8 cellular contexts compared by ENCODE assay signal in genomic region chr2:177758591-177759371, GRCh38.
A peak's percentile ranks its signal among the peaks of the same experiment; 100 is the strongest.
DNase-seq lines count a peak whose midpoint lies in the region; ATAC-seq and TF ChIP-seq lines count a peak whose summit lies in the region.

No MANE protein-coding gene starts in this region.

- H2AFZ ChIP-seq in parathyroid adenoma: peak overlapping the region; percentile 68

- ATAC-seq in HG02678 (IDR thresholded peaks at IDR 0.05; ENCODE audit: unreplicated experiment) (no peak), GM19351 (IDR thresholded peaks at IDR 0.05; ENCODE audit: unreplicated experiment) (no peak), HG03108 (IDR thresholded peaks at IDR 0.05; ENCODE audit: unreplicated experiment) (no peak)

- peak; percentile 65 for TF ChIP-seq CTCF in parathyroid adenoma (IDR thresholded peaks at IDR 0.05)

- peaks cover 33% of the 10 kb centered on the region for H3K4me1 ChIP-seq in parathyroid adenoma

- no peak overlapping the region for H3K9ac ChIP-seq in parathyroid adenoma

- DNase-seq in AG08395 (ENCODE audit: low spot score): peak; percentile 19
- peak; percentile 16 for DNase-seq in HCEC 1CT
- peak; percentile 36 to 44 for DNase-seq in SHP77 (lab: John Stamatoyannopoulos, UW)
- peak; percentile 53 for DNase-seq in fibroblast of peridontal ligament (ENCODE audit: extremely low read depth)

- no peaks in the 10 kb centered on the region for H3K9me3 ChIP-seq in parathyroid adenoma (ENCODE audit: control insufficient read depth, low read length)

- no peaks in the 10 kb centered on the region for H3K36me3 ChIP-seq in parathyroid adenoma (ENCODE audit: control insufficient read depth, insufficient read depth, low read length)

- H3K27ac ChIP-seq in parathyroid adenoma: no peak overlapping the region

- no peak overlapping the region for H3K4me2 ChIP-seq in parathyroid adenoma (ENCODE audit: low read length)

- no peaks in the 10 kb centered on the region for H3K27me3 ChIP-seq in parathyroid adenoma (ENCODE audit: control insufficient read depth, insufficient read depth, low read length)

- no peaks in the 10 kb centered on the region for H3K79me2 ChIP-seq in parathyroid adenoma

- H3K4me3 ChIP-seq in parathyroid adenoma (ENCODE audit: low read depth, low read length): no peak overlapping the region
